13 cellular contexts compared by ENCODE assay signal in the genomic region with DNA sequence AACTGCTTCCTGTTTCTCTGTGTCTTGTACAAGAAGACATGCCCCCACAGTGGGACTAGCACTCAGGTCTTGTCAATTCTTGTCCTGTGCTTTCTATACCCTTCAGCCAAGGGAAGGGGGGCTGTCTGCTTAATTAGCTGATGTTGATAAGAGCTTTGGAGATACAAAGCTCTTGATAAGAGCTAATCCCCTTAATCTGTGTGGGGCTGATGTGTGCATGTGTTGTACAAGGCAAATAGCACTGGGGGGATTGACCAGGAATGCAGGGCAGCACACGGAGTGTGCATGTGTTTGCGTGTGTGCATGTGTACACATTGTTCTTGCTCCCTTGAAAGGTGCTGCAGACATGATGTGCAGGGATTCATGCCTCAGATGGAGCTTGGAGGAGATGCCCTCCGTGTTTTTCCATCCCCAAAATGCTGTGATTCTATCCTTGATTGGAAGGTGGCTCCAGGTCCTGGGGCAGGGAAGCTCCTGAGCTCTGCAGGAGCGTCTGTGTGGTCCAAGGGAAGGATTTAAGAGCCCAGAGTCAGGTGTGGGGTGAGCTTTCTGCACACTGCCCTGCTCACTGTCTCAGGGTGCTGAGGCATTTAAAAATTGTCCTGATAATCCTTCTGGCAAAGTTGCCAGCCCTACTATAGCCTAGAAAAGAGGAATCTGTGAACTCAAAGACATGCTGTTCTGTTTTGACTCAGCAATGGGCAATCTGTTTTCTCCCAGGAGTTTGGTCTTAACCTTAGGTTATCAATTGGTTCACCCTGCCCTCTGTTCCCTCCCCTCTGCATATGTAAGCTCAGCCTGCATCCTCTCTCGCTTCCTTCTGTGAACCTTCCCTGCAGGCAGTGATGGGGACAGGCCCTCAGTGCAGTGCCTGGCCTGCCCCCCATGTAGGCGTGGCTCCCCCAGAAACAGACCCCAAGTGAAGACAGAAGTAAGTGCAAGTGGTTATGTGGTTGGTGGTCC.
DNase-seq lines count a peak whose midpoint lies in the region; ATAC-seq, FAIRE-seq and TF ChIP-seq lines count a peak whose summit lies in the region.
"Had no signal": no experiment of that assay in that cellular context is flagged by ENCODE, and none has a peak within 500 bp of the region (broad histone marks: within the 10 kb centered on the region; RNA-seq: fewer than 3 reads in every experiment).

No MANE protein-coding gene starts in this region.

- no peak for TF ChIP-seq CTCF in bronchial epithelial cell (IDR thresholded peaks at IDR 0.05; ENCODE audit: insufficient read depth, low read length, severe bottlenecking)

- no peak overlapping the region for H3K4me3 ChIP-seq in bronchial epithelial cell (ENCODE audit: low read depth, low read length)

- peak; percentile 54 for ATAC-seq in GM19467 (IDR thresholded peaks at IDR 0.05; ENCODE audit: unreplicated experiment)
- peak; percentile 48 for ATAC-seq in HG03045 (IDR thresholded peaks at IDR 0.05; ENCODE audit: unreplicated experiment)

- peaks cover 2% of the 10 kb centered on the region for H3K27me3 ChIP-seq in bronchial epithelial cell (ENCODE audit: control insufficient read depth, insufficient read depth, low read length)

- no peaks in the 10 kb centered on the region for H3K36me3 ChIP-seq in bronchial epithelial cell (ENCODE audit: control insufficient read depth, insufficient read depth, low read length)

- DNase-seq in GM18507 (ENCODE audit: extremely low spot score, insufficient read length, low read depth) (peak; percentile 60), bronchial epithelial cell (ENCODE audit: low read depth) (no peak), NCI-H2107 (lab: John Stamatoyannopoulos, UW) (no peak), NCI-H2227 treated with DMSO at 0.1 percent for 48 hours (lab: John Stamatoyannopoulos, UW) (no peak), NCI-H1092 treated with DMSO at 0.1 percent for 48 hours (lab: John Stamatoyannopoulos, UW) (no peak), HuH-7 (ENCODE audit: low spot score) (no peak)
- DNase-seq: activated effector memory CD4-positive, alpha-beta T cell treated with anti-CD3 and anti-CD28 coated beads, Interleukin-2, amount 50 U/mL, for 16 hours; DND-41; kidney; NCI-H345; retina had no signal

- no peak for FAIRE-seq in GM18507 (lab: Jason Lieb, UNC)
- peak; percentile 40 for FAIRE-seq in bronchial epithelial cell (lab: Jason Lieb, UNC)
- FAIRE-seq: kidney had no signal
